ENCODE assay signal across 1 cellular context in genomic region chr1:204493882-204494280, GRCh38.
TF ChIP-seq lines count a peak whose summit lies in the region.

No MANE protein-coding gene starts in this region.

TF ChIP-seq in HepG2, 621 proteins besides CTCF, POLR2A, EP300 and RAD21 (continued from another document):
- TF ChIP-seq PRPF4 (IDR thresholded peaks at IDR 0.05; ENCODE audit: low read depth, low read length, poor library complexity, severe bottlenecking) (peak; percentile 72), TCF7 (IDR thresholded peaks at IDR 0.05; ENCODE audit: low read depth) (peak; percentile 38; the same call in 1 of the 2 replicates), PHF8 (CRISPR knock-in tag; IDR thresholded peaks at IDR 0.05) (peak; percentile 57; the same call in 1 of the 2 replicates), ZSCAN12 (CRISPR knock-in tag; IDR thresholded peaks at IDR 0.05) (no peak), CHD2 (IDR thresholded peaks at IDR 0.05; ENCODE audit: low read depth, low read length) (no peak), ZNF282 (IDR thresholded peaks at IDR 0.05; ENCODE audit: partially characterized antibody) (no peak), SOX6 (IDR thresholded peaks at IDR 0.05) (no peak), SOX6 (CRISPR knock-in tag; IDR thresholded peaks at IDR 0.05) (no peak), ZNF460 (CRISPR knock-in tag; IDR thresholded peaks at IDR 0.05; ENCODE audit: borderline replicate concordance) (peak; percentile 8; the same call in 1 of the 2 replicates), KDM3A (CRISPR knock-in tag; IDR thresholded peaks at IDR 0.05; ENCODE audit: low read depth) (no peak), ZNF713 (CRISPR knock-in tag; IDR thresholded peaks at IDR 0.05) (no peak), ZNF501 (CRISPR knock-in tag; IDR thresholded peaks at IDR 0.05) (no peak), ZNF644 (CRISPR knock-in tag; IDR thresholded peaks at IDR 0.05; ENCODE audit: low read depth) (no peak), ZBTB39 (CRISPR knock-in tag; IDR thresholded peaks at IDR 0.05) (no peak), HINFP (CRISPR knock-in tag; IDR thresholded peaks at IDR 0.05; ENCODE audit: low read depth) (0 out of 2 replicates have a peak, but pooled peaks have one; percentile 67), JARID2 (CRISPR knock-in tag; IDR thresholded peaks at IDR 0.05; ENCODE audit: insufficient replicate concordance) (no peak), SYNCRIP (IDR thresholded peaks at IDR 0.05; ENCODE audit: insufficient read depth, low read depth, low read length) (no peak), RORA (CRISPR knock-in tag; IDR thresholded peaks at IDR 0.05) (no peak), POGZ (CRISPR knock-in tag; IDR thresholded peaks at IDR 0.05) (no peak), PPARG (CRISPR knock-in tag; conservative IDR thresholded peaks at IDR 0.05) (peak; percentile 81), E2F5 (CRISPR knock-in tag; conservative IDR thresholded peaks at IDR 0.05) (no peak), CREM (IDR thresholded peaks at IDR 0.05) (no peak), CREM (CRISPR knock-in tag; IDR thresholded peaks at IDR 0.05) (no peak), ZNF234 (CRISPR knock-in tag; conservative IDR thresholded peaks at IDR 0.05) (no peak), FOXA3 (CRISPR knock-in tag; IDR thresholded peaks at IDR 0.05) (peak; percentile 21; the same call in 1 of the 2 replicates), HOMEZ (CRISPR knock-in tag; IDR thresholded peaks at IDR 0.05; ENCODE audit: low read depth) (no peak), ZNF205 (CRISPR knock-in tag; IDR thresholded peaks at IDR 0.05) (peak; percentile 15; the same call in 1 of the 2 replicates), CREBL2 (CRISPR knock-in tag; IDR thresholded peaks at IDR 0.05; ENCODE audit: borderline replicate concordance) (no peak), ZNF614 (CRISPR knock-in tag; IDR thresholded peaks at IDR 0.05; ENCODE audit: borderline replicate concordance) (no peak), GTF2F1 (IDR thresholded peaks at IDR 0.05; ENCODE audit: low read length) (no peak), SPEN (CRISPR knock-in tag; IDR thresholded peaks at IDR 0.05; ENCODE audit: low read depth) (no peak), ZNF761 (CRISPR knock-in tag; conservative IDR thresholded peaks at IDR 0.05) (no peak), MAFF (IDR thresholded peaks at IDR 0.05; ENCODE audit: low read depth, low read length) (no peak), ZNF138 (CRISPR knock-in tag; IDR thresholded peaks at IDR 0.05; ENCODE audit: low read depth) (no peak), ZNF431 (CRISPR knock-in tag; IDR thresholded peaks at IDR 0.05; ENCODE audit: borderline replicate concordance, low read depth) (no peak), NRL (CRISPR knock-in tag; IDR thresholded peaks at IDR 0.05; ENCODE audit: borderline replicate concordance) (no peak), ZNF446 (CRISPR knock-in tag; IDR thresholded peaks at IDR 0.05) (no peak), NAIF1 (CRISPR knock-in tag; IDR thresholded peaks at IDR 0.05; ENCODE audit: borderline replicate concordance) (no peak), ZNF776 (CRISPR knock-in tag; IDR thresholded peaks at IDR 0.05) (no peak), ZNF605 (CRISPR knock-in tag; IDR thresholded peaks at IDR 0.05) (peak; percentile 64; the same call in 1 of the 2 replicates), KDM5A (IDR thresholded peaks at IDR 0.05; ENCODE audit: borderline replicate concordance, low read length) (no peak), FOXO4 (CRISPR knock-in tag; conservative IDR thresholded peaks at IDR 0.05) (no peak), CHCHD3 (CRISPR knock-in tag; IDR thresholded peaks at IDR 0.05) (no peak), MAFK (conservative IDR thresholded peaks at IDR 0.05 in 1 of 2, IDR thresholded peaks at IDR 0.05 in 1 of 2; ENCODE audit: low read length in 2 of 2) (no peak), GZF1 (CRISPR knock-in tag; IDR thresholded peaks at IDR 0.05) (no peak), ZNF564 (CRISPR knock-in tag; IDR thresholded peaks at IDR 0.05) (no peak), JUND (CRISPR knock-in tag; IDR thresholded peaks at IDR 0.05) (no peak), FOXK1 (CRISPR knock-in tag; IDR thresholded peaks at IDR 0.05; ENCODE audit: borderline replicate concordance, low read depth) (no peak), ZNF260 (CRISPR knock-in tag; IDR thresholded peaks at IDR 0.05; ENCODE audit: borderline replicate concordance, low read depth) (no peak), NFIB (CRISPR knock-in tag; IDR thresholded peaks at IDR 0.05; ENCODE audit: borderline replicate concordance) (no peak), TEAD3 (CRISPR knock-in tag; optimal IDR thresholded peaks at IDR 0.05; ENCODE audit: borderline replicate concordance) (no peak), MLX (CRISPR knock-in tag; IDR thresholded peaks at IDR 0.05) (no peak), ZNF792 (CRISPR knock-in tag; IDR thresholded peaks at IDR 0.05) (0 out of 2 replicates have a peak, but pooled peaks have one; percentile 20), KAT2B (IDR thresholded peaks at IDR 0.05; ENCODE audit: borderline replicate concordance, low read depth, low read length) (no peak)
